In the genomic region with DNA sequence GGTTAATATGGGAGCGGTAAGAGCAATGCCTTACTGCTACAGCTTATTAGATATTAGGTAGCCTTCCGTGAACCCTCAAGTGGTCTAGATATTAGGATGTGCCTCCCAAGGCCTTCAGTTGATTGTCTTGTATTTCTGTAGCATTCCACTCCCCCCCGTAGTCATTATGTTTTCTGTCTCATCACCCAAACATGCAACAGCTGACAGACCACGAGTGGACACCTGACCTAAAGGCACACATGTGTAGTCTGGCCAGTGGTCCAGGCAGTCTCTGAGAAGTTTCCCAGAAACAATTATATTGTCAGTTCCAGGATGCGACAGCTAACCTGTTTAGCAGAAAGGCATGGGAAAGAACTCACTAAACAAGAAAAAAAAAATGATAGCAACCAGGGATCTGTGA, we compare ENCODE assay signal across 22 cellular contexts.
DNase-seq lines count a peak whose midpoint lies in the region; ATAC-seq and FAIRE-seq lines count a peak whose summit lies in the region.
"Had no signal": no experiment of that assay in that cellular context is flagged by ENCODE, and none has a peak within 500 bp of the region (broad histone marks: within the 10 kb centered on the region; RNA-seq: fewer than 3 reads in every experiment).

No MANE protein-coding gene starts in this region.

- H3K4me3 Mint-ChIP-seq in activated CD8-positive, alpha-beta T cell treated with anti-CD3 and anti-CD28 coated beads, Interleukin-2, amount 10 ng/mL, durations not matched to agents 7 days and 5 days: no peak overlapping the region
- H3K4me3 Mint-ChIP-seq: CD4-positive, alpha-beta memory T cell; GM23338 had no signal

- no peak overlapping the region for H2BK5ac ChIP-seq in trophoblast cell (ENCODE audit: low read depth, low read length, poor library complexity)

- H3K27me3 Mint-ChIP-seq in activated CD8-positive, alpha-beta T cell treated with anti-CD3 and anti-CD28 coated beads, Interleukin-2, amount 10 ng/mL, durations not matched to agents 7 days and 5 days (ENCODE audit: low read depth): no peaks in the 10 kb centered on the region

- H3K4me3 ChIP-seq in trophoblast cell (ENCODE audit: low read depth, low read length) (no peak overlapping the region), SJCRH30 (no peak overlapping the region)
- H3K4me3 ChIP-seq: A549, GM23338 had no signal

- H3K79me2 ChIP-seq in trophoblast cell (ENCODE audit: control insufficient read depth, insufficient read depth, low read length, poor library complexity): no peaks in the 10 kb centered on the region

- no peaks in the 10 kb centered on the region for H3K4me1 Mint-ChIP-seq in activated CD8-positive, alpha-beta T cell treated with anti-CD3 and anti-CD28 coated beads, Interleukin-2, amount 10 ng/mL, durations not matched to agents 7 days and 5 days (ENCODE audit: low read depth)
- H3K4me1 Mint-ChIP-seq: CD4-positive, alpha-beta memory T cell had no signal

- H2BK120ac ChIP-seq in trophoblast cell (ENCODE audit: insufficient read depth, low read length, poor library complexity): no peak overlapping the region

- peak; percentile 47 for DNase-seq in LHCN-M2 (ENCODE audit: low read depth)
- DNase-seq in astrocyte of the hippocampus (ENCODE audit: low read depth, low spot score): peak; percentile 9
- peak; percentile 56 for DNase-seq in islet precursor cell
- no peak for DNase-seq in urothelium cell line (ENCODE audit: low spot score)
- DNase-seq in activated CD8-positive, alpha-beta T cell treated with anti-CD3 and anti-CD28 coated beads, Interleukin-2, amount 10 ng/mL, durations not matched to agents 7 days and 5 days: no peak
- DNase-seq in effector CD4-positive, alpha-beta T cell: no peak
- no peak for DNase-seq in trophoblast cell
- DNase-seq in SJCRH30: no peak
- DNase-seq: BE2C; CD4-positive, alpha-beta memory T cell; COR-L47; DMS153; DMS79 treated with DMSO at 0.1 percent for 48 hours; GDM1; H7 had no signal

- H2BK12ac ChIP-seq in trophoblast cell (ENCODE audit: low read length): no peak overlapping the region

- H3K27me3 ChIP-seq in trophoblast cell (ENCODE audit: insufficient read depth, low read length) (no peaks in the 10 kb centered on the region), SJCRH30 (no peaks in the 10 kb centered on the region)
- H3K27me3 ChIP-seq: BE2C had no signal

- peaks cover 0 to 3% of the 10 kb centered on the region in 2 experiments for H3K4me1 ChIP-seq in trophoblast cell (ENCODE audit: control insufficient read depth in 1 of 2, insufficient read depth in 2 of 2, low read length in 2 of 2)
- H3K4me1 ChIP-seq in SJCRH30: no peaks in the 10 kb centered on the region
- H3K4me1 ChIP-seq: A549, BE2C had no signal

- no peak overlapping the region for H2AFZ ChIP-seq in trophoblast cell (ENCODE audit: insufficient read depth, low read length, poor library complexity)
- H2AFZ ChIP-seq: GM23338 had no signal

- H3K4me2 ChIP-seq in trophoblast cell (ENCODE audit: low read length): no peak overlapping the region
- H3K4me2 ChIP-seq: A549, GM23338 had no signal

- ATAC-seq in activated CD8-positive, alpha-beta T cell treated with anti-CD3 and anti-CD28 coated beads, Interleukin-2, amount 10 ng/mL, durations not matched to agents 7 days and 5 days: no peak
- ATAC-seq: A549, GM23338, HepG2 had no signal

- H4K12ac ChIP-seq in trophoblast cell (ENCODE audit: low read depth, low read length): no peak overlapping the region

- H3K9me3 Mint-ChIP-seq in activated CD8-positive, alpha-beta T cell treated with anti-CD3 and anti-CD28 coated beads, Interleukin-2, amount 10 ng/mL, durations not matched to agents 7 days and 5 days (ENCODE audit: insufficient read depth): no peaks in the 10 kb centered on the region
- H3K9me3 Mint-ChIP-seq: GM23338 had no signal

- H3K9me3 ChIP-seq in trophoblast cell (ENCODE audit: insufficient read depth, low read depth, low read length) (no peaks in the 10 kb centered on the region), SJCRH30 (replicated peaks) (no peaks in the 10 kb centered on the region)
- H3K9me3 ChIP-seq: A549, BE2C had no signal

- H3K4ac ChIP-seq in trophoblast cell (ENCODE audit: low read depth, low read length): no peak overlapping the region

- H3K18ac ChIP-seq in trophoblast cell (ENCODE audit: low read length): no peak overlapping the region

- no peaks in the 10 kb centered on the region for H3K36me3 Mint-ChIP-seq in activated CD8-positive, alpha-beta T cell treated with anti-CD3 and anti-CD28 coated beads, Interleukin-2, amount 10 ng/mL, durations not matched to agents 7 days and 5 days (ENCODE audit: low read depth)
- H3K36me3 Mint-ChIP-seq: CD4-positive, alpha-beta memory T cell had no signal

- no CpG with 5 or more reads among the region's 5 CpGs for WGBS in trophoblast cell (ENCODE audit: extremely low coverage, insufficient coverage, insufficient read length)

- CTCF ChIA-PET in activated CD8-positive, alpha-beta T cell treated with anti-CD3 and anti-CD28 coated beads, Interleukin-2, amount 10 ng/mL, durations not matched to agents 7 days and 5 days (lab: Charles Lee): no interaction called here

- H3K14ac ChIP-seq in trophoblast cell (ENCODE audit: low read length): no peak overlapping the region

- no peak overlapping the region for H4K8ac ChIP-seq in trophoblast cell (ENCODE audit: low read depth, low read length)

- no peak overlapping the region for H3K9ac ChIP-seq in trophoblast cell (ENCODE audit: low read length)

- H3K23ac ChIP-seq in trophoblast cell (ENCODE audit: low read length): no peak overlapping the region

- H3K27ac ChIP-seq in trophoblast cell (ENCODE audit: low read depth, low read length) (no peak overlapping the region), SJCRH30 (no peak overlapping the region)
- H3K27ac ChIP-seq: A549, C4-2B had no signal

- H3K36me3 ChIP-seq in trophoblast cell (ENCODE audit: control insufficient read depth in 1 of 2, insufficient read depth in 2 of 2, low read length in 2 of 2): no peaks in the 10 kb centered on the region
- no peaks in the 10 kb centered on the region for H3K36me3 ChIP-seq in SJCRH30
- H3K36me3 ChIP-seq: BE2C had no signal

- H4K91ac ChIP-seq in trophoblast cell (ENCODE audit: low read depth, low read length): no peak overlapping the region

- H3K79me1 ChIP-seq in trophoblast cell (ENCODE audit: low read length): no peaks in the 10 kb centered on the region

- H2AK5ac ChIP-seq in trophoblast cell (ENCODE audit: low read length): no peak overlapping the region

- POLR2A ChIA-PET in activated CD8-positive, alpha-beta T cell treated with anti-CD3 and anti-CD28 coated beads, Interleukin-2, amount 10 ng/mL, durations not matched to agents 7 days and 5 days (lab: Charles Lee): no interaction called here

- H3K27ac Mint-ChIP-seq in activated CD8-positive, alpha-beta T cell treated with anti-CD3 and anti-CD28 coated beads, Interleukin-2, amount 10 ng/mL, durations not matched to agents 7 days and 5 days: no peak overlapping the region
- H3K27ac Mint-ChIP-seq: CD4-positive, alpha-beta memory T cell; GM23338 had no signal

- FAIRE-seq in urothelium cell line (lab: Jason Lieb, UNC): peak; percentile 50
- FAIRE-seq: D721Med, GM12892, HepG2, HTR-8/SVneo had no signal

Comparison
In these comparisons a context has a peak if more than half of its experiments do, and no peak if none do; other contexts are left out.
1. DNase-seq: peak in LHCN-M2 (single experiment), astrocyte of the hippocampus (single experiment) and islet precursor cell (single experiment); none in urothelium cell line (single experiment), activated CD8-positive, alpha-beta T cell treated with anti-CD3 and anti-CD28 coated beads, Interleukin-2, amount 10 ng/mL, durations not matched to agents 7 days and 5 days (single experiment), effector CD4-positive, alpha-beta T cell (single experiment), trophoblast cell (0 of 2) and SJCRH30 (0 of 2).